25 cellular contexts compared by ENCODE assay signal in genomic region chr9:134258332-134258731, GRCh38.
"Had no signal": no experiment of that assay in that cellular context is flagged by ENCODE, and none has a peak within 500 bp of the region (broad histone marks: within the 10 kb centered on the region; RNA-seq: fewer than 3 reads in every experiment).

No MANE protein-coding gene starts in this region.

- H3K27me3 Mint-ChIP-seq: activated CD4-positive, alpha-beta memory T cell treated with anti-CD3 and anti-CD28 coated beads for 36 hours; activated CD4-positive, alpha-beta T cell treated with anti-CD3 and anti-CD28 coated beads, Interleukin-2, amount 10 ng/mL, durations not matched to agents 24 days and 14 days; activated naive CD4-positive, alpha-beta T cell treated with anti-CD3 and anti-CD28 coated beads, Interleukin-2, amount 50 U/mL, for 24 hours; stimulated activated naive CD8-positive, alpha-beta T cell treated with anti-CD3 and anti-CD28 coated beads, Interleukin-15, Interleukin-2, amounts not matched to agents 100 ng/mL and 50 ng/mL, for 24 hours had no signal

- H3K9me3 Mint-ChIP-seq: activated CD4-positive, alpha-beta memory T cell treated with anti-CD3 and anti-CD28 coated beads for 36 hours; activated CD4-positive, alpha-beta T cell treated with anti-CD3 and anti-CD28 coated beads, Interleukin-2, amount 10 ng/mL, durations not matched to agents 24 days and 14 days; activated naive CD4-positive, alpha-beta T cell treated with anti-CD3 and anti-CD28 coated beads, Interleukin-2, amount 50 U/mL, for 24 hours; activated naive CD8-positive, alpha-beta T cell treated with anti-CD3 and anti-CD28 coated beads, Interleukin-2, amount 50 U/mL, for 24 hours; natural killer cell treated with Interleukin-12 subunit alpha and Interleukin-12 subunit beta and Interleukin-15 and Interleukin-18, amount 100 ng/mL, for 72 hours; stimulated activated effector memory CD8-positive, alpha-beta T cell treated with anti-CD3 and anti-CD28 coated beads, Interleukin-12 subunit alpha, Interleukin-12 subunit beta, amount 100 ng/mL, for 72 hours; stimulated activated naive CD8-positive, alpha-beta T cell treated with anti-CD3 and anti-CD28 coated beads, Interleukin-15, Interleukin-2, amounts not matched to agents 100 ng/mL and 50 ng/mL, for 24 hours had no signal

- H3K27ac ChIP-seq: epithelial cell of prostate, esophagus squamous epithelium, lower lobe of right lung, sigmoid colon, thoracic aorta had no signal

- H3K4me1 Mint-ChIP-seq: activated CD4-positive, alpha-beta T cell treated with anti-CD3 and anti-CD28 coated beads, Interleukin-2, amount 10 ng/mL, durations not matched to agents 24 days and 14 days; activated naive CD4-positive, alpha-beta T cell treated with anti-CD3 and anti-CD28 coated beads, Interleukin-2, amount 50 U/mL, for 24 hours; activated naive CD8-positive, alpha-beta T cell treated with anti-CD3 and anti-CD28 coated beads, Interleukin-2, amount 50 U/mL, for 24 hours had no signal

- H3K36me3 Mint-ChIP-seq: activated CD4-positive, alpha-beta memory T cell treated with anti-CD3 and anti-CD28 coated beads for 36 hours; activated naive CD4-positive, alpha-beta T cell treated with anti-CD3 and anti-CD28 coated beads, Interleukin-2, amount 50 U/mL, for 24 hours; natural killer cell treated with Interleukin-12 subunit alpha and Interleukin-12 subunit beta and Interleukin-15 and Interleukin-18, amount 100 ng/mL, for 72 hours; stimulated activated effector memory CD8-positive, alpha-beta T cell treated with anti-CD3 and anti-CD28 coated beads, Interleukin-12 subunit alpha, Interleukin-12 subunit beta, amount 100 ng/mL, for 72 hours had no signal

- H3K4me3 Mint-ChIP-seq: activated CD4-positive, alpha-beta memory T cell treated with anti-CD3 and anti-CD28 coated beads for 36 hours; activated CD4-positive, alpha-beta T cell treated with anti-CD3 and anti-CD28 coated beads, Interleukin-2, amount 10 ng/mL, durations not matched to agents 24 days and 14 days; activated naive CD4-positive, alpha-beta T cell treated with anti-CD3 and anti-CD28 coated beads, Interleukin-2, amount 50 U/mL, for 24 hours; activated naive CD8-positive, alpha-beta T cell treated with anti-CD3 and anti-CD28 coated beads, Interleukin-2, amount 50 U/mL, for 24 hours; natural killer cell treated with Interleukin-12 subunit alpha and Interleukin-12 subunit beta and Interleukin-15 and Interleukin-18, amount 100 ng/mL, for 72 hours; stimulated activated effector memory CD8-positive, alpha-beta T cell treated with anti-CD3 and anti-CD28 coated beads, Interleukin-12 subunit alpha, Interleukin-12 subunit beta, amount 100 ng/mL, for 72 hours; stimulated activated naive CD8-positive, alpha-beta T cell treated with anti-CD3 and anti-CD28 coated beads, Interleukin-15, Interleukin-2, amounts not matched to agents 100 ng/mL and 50 ng/mL, for 24 hours had no signal

- ATAC-seq: activated naive CD8-positive, alpha-beta T cell treated with anti-CD3 and anti-CD28 coated beads, Interleukin-2, amount 50 U/mL, for 24 hours; lower lobe of right lung; natural killer cell treated with Interleukin-12 subunit alpha and Interleukin-12 subunit beta and Interleukin-15 and Interleukin-18, amount 100 ng/mL, for 72 hours; stimulated activated effector memory CD8-positive, alpha-beta T cell treated with anti-CD3 and anti-CD28 coated beads, Interleukin-12 subunit alpha, Interleukin-12 subunit beta, amount 100 ng/mL, for 72 hours had no signal

- DNase-seq: activated CD4-positive, alpha-beta memory T cell treated with anti-CD3 and anti-CD28 coated beads for 36 hours; activated CD4-positive, alpha-beta T cell treated with anti-CD3 and anti-CD28 coated beads, Interleukin-2, amount 10 ng/mL, durations not matched to agents 24 days and 14 days; activated CD4-positive, CD25-positive, alpha-beta regulatory T cell treated with anti-CD3 and anti-CD28 coated beads, Interleukin-2, amount 50 U/mL, for 72 hours; activated CD8-positive, alpha-beta memory T cell treated with anti-CD3 and anti-CD28 coated beads, Interleukin-2, amount 50 U/mL, for 4 hours; activated gamma-delta T cell; activated naive CD8-positive, alpha-beta T cell treated with anti-CD3 and anti-CD28 coated beads, Interleukin-2, amount 50 U/mL, for 24 hours; activated T-cell treated with anti-CD3 and anti-CD28 coated beads, Interleukin-2, amount 50 U/mL, for 1 hour; central memory CD4-positive, alpha-beta T cell; dermis blood vessel endothelial cell; effector CD8-positive, alpha-beta T cell; esophagus squamous epithelium; foreskin melanocyte; lower lobe of right lung; mesendoderm; small intestine; stimulated activated CD4-positive, alpha-beta T cell treated with anti-CD3 and anti-CD28 coated beads, Interleukin-4, amount 100 ng/mL, for 24 hours; T-helper 2 cell; trophoblast cell had no signal

- H3K27ac Mint-ChIP-seq: activated CD4-positive, alpha-beta memory T cell treated with anti-CD3 and anti-CD28 coated beads for 36 hours; activated CD4-positive, alpha-beta T cell treated with anti-CD3 and anti-CD28 coated beads, Interleukin-2, amount 10 ng/mL, durations not matched to agents 24 days and 14 days; activated naive CD4-positive, alpha-beta T cell treated with anti-CD3 and anti-CD28 coated beads, Interleukin-2, amount 50 U/mL, for 24 hours; activated naive CD8-positive, alpha-beta T cell treated with anti-CD3 and anti-CD28 coated beads, Interleukin-2, amount 50 U/mL, for 24 hours; natural killer cell treated with Interleukin-12 subunit alpha and Interleukin-12 subunit beta and Interleukin-15 and Interleukin-18, amount 100 ng/mL, for 72 hours; stimulated activated effector memory CD8-positive, alpha-beta T cell treated with anti-CD3 and anti-CD28 coated beads, Interleukin-12 subunit alpha, Interleukin-12 subunit beta, amount 100 ng/mL, for 72 hours; stimulated activated naive CD8-positive, alpha-beta T cell treated with anti-CD3 and anti-CD28 coated beads, Interleukin-15, Interleukin-2, amounts not matched to agents 100 ng/mL and 50 ng/mL, for 24 hours had no signal
